In genomic region chr5:125152461-125153189, GRCh38 we compare ENCODE assay signal across 28 cellular contexts.
DNase-seq lines count a peak whose midpoint lies in the region; ATAC-seq, FAIRE-seq and TF ChIP-seq lines count a peak whose summit lies in the region.
"Had no signal": no experiment of that assay in that cellular context is flagged by ENCODE, and none has a peak within 500 bp of the region (broad histone marks: within the 10 kb centered on the region; RNA-seq: fewer than 3 reads in every experiment).

No MANE protein-coding gene starts in this region.

- RAD21 ChIA-PET in GM12878 (lab: Charles Lee; ENCODE audit: unreplicated experiment), result interaction anchor here (0.7 kb wide), 1 partner anchor 145 kb away, joined by 6 read pairs; no protein-coding TSS in a partner anchor

- BruUV-seq in GM12878 (replicated peaks; lab: Mats Ljungman, UMichigan), result no TSS peak

- H3K4me2 ChIP-seq in GM12878 (ENCODE audit: control insufficient read depth, insufficient read depth), result no peak overlapping the region
- H3K4me2 ChIP-seq: SK-N-SH had no signal

- no peaks in the 10 kb centered on the region for H3K79me2 ChIP-seq in GM12878 (ENCODE audit: control insufficient read depth, insufficient read depth, low read length)

- TF ChIP-seq POLR2A in GM12878 (IDR thresholded peaks at IDR 0.05; ENCODE audit: low read depth, low read length), result no peak

- no peak for TF ChIP-seq RAD21 in GM12878 (IDR thresholded peaks at IDR 0.05; ENCODE audit: insufficient read depth, low read depth, low read length)

- H3K27me3 ChIP-seq in GM12878 (replicated peaks in 1 of 2; ENCODE audit: control insufficient read depth in 2 of 2, insufficient read depth in 2 of 2, low read length in 1 of 2), result peaks cover 0 to 5% of the 10 kb centered on the region in 2 experiments; a peak in 1 of 4 replicates
- H3K27me3 ChIP-seq: esophagus muscularis mucosa, stomach, thyroid gland had no signal

- H3K9ac ChIP-seq in GM12878 (ENCODE audit: control insufficient read depth, insufficient read depth, low read length), result no peak overlapping the region
- H3K9ac ChIP-seq: SK-N-SH had no signal

- no peak overlapping the region for H3K4me3 Mint-ChIP-seq in neural crest cell
- H3K4me3 Mint-ChIP-seq in activated naive CD4-positive, alpha-beta T cell treated with anti-CD3 and anti-CD28 coated beads, Interleukin-2, amount 10 ng/mL, durations not matched to agents 7 days and 5 days, result no peak overlapping the region
- H3K4me3 Mint-ChIP-seq: activated CD4-positive, alpha-beta memory T cell treated with anti-CD3 and anti-CD28 coated beads for 36 hours; CD4-positive, alpha-beta T cell; endodermal cell had no signal

- WGBS in GM12878 (ENCODE audit: insufficient coverage, insufficient replicate concordance, low lambda C conversion rate, missing lambda C conversion rate), result 55% methylated on average over 13 of the region's 13 CpGs

- H3K9me3 ChIP-seq in GM12878 (replicated peaks; ENCODE audit: control insufficient read depth, insufficient read depth, low read length), result no peaks in the 10 kb centered on the region
- H3K9me3 ChIP-seq: esophagus muscularis mucosa, SK-N-SH, stomach, thyroid gland had no signal

- H4K20me1 ChIP-seq in GM12878 (ENCODE audit: control insufficient read depth, insufficient read depth), result no peaks in the 10 kb centered on the region

- intact Hi-C loops in GM12878 (cut with micrococcal nuclease; ENCODE audit: unreplicated experiment), result no loop called here

- H3K36me3 Mint-ChIP-seq in neural crest cell (ENCODE audit: low read depth), result no peaks in the 10 kb centered on the region
- H3K36me3 Mint-ChIP-seq in activated naive CD4-positive, alpha-beta T cell treated with anti-CD3 and anti-CD28 coated beads, Interleukin-2, amount 10 ng/mL, durations not matched to agents 7 days and 5 days, result no peaks in the 10 kb centered on the region
- H3K36me3 Mint-ChIP-seq: activated CD4-positive, alpha-beta memory T cell treated with anti-CD3 and anti-CD28 coated beads for 36 hours had no signal

- ATAC-seq in GM18868 (IDR thresholded peaks at IDR 0.05; ENCODE audit: unreplicated experiment) (peak; percentile 30), HG02943 (IDR thresholded peaks at IDR 0.05; ENCODE audit: low read depth, unreplicated experiment) (peak; percentile 40), GM12878 (no peak)
- ATAC-seq: left lobe of liver had no signal

- no peaks in the 10 kb centered on the region for H3K9me3 Mint-ChIP-seq in neural crest cell
- no peaks in the 10 kb centered on the region for H3K9me3 Mint-ChIP-seq in activated naive CD4-positive, alpha-beta T cell treated with anti-CD3 and anti-CD28 coated beads, Interleukin-2, amount 10 ng/mL, durations not matched to agents 7 days and 5 days
- H3K9me3 Mint-ChIP-seq: activated CD4-positive, alpha-beta memory T cell treated with anti-CD3 and anti-CD28 coated beads for 36 hours; endodermal cell had no signal

- DNase-seq in GM12878 (ENCODE audit: low read depth, low spot score) (no peak), neural crest cell (ENCODE audit: low read depth, low spot score) (no peak), DMS79 (lab: John Stamatoyannopoulos, UW) (no peak), substantia nigra (lab: John Stamatoyannopoulos, UW) (no peak)
- DNase-seq in effector CD4-positive, alpha-beta T cell, result no peak
- DNase-seq in activated naive CD4-positive, alpha-beta T cell treated with anti-CD3 and anti-CD28 coated beads, Interleukin-2, amount 10 ng/mL, durations not matched to agents 7 days and 5 days, result no peak
- DNase-seq: activated CD4-positive, alpha-beta memory T cell treated with anti-CD3 and anti-CD28 coated beads for 36 hours; activated CD4-positive, CD25-positive, alpha-beta regulatory T cell treated with anti-CD3 and anti-CD28 coated beads, Interleukin-2, amount 50 U/mL, for 72 hours; activated CD8-positive, alpha-beta memory T cell treated with anti-CD3 and anti-CD28 coated beads, Interleukin-2, amount 50 U/mL, for 4 hours; activated naive CD4-positive, alpha-beta T cell; CD4-positive, alpha-beta T cell; central memory CD4-positive, alpha-beta T cell; endodermal cell; foreskin fibroblast; NCI-H1092; NCI-H187; NCI-H82; SK-N-SH; stimulated activated CD4-positive, alpha-beta T cell treated with anti-CD3 and anti-CD28 coated beads, Interleukin-4, amount 100 ng/mL, for 1 hour; stomach; T-helper 2 cell; thyroid gland had no signal

- FAIRE-seq in GM12878 (lab: Jason Lieb, UNC), result no peak
- FAIRE-seq: H54, islet of Langerhans had no signal

- H3K4me1 ChIP-seq in GM12878 (ENCODE audit: control insufficient read depth, insufficient read depth, low read length), result no peaks in the 10 kb centered on the region
- H3K4me1 ChIP-seq: thyroid gland had no signal

- no peak overlapping the region for H3K4me3 ChIP-seq in GM12878
- H3K4me3 ChIP-seq: esophagus muscularis mucosa, stomach, thyroid gland had no signal

- H3K27me3 Mint-ChIP-seq in neural crest cell (ENCODE audit: low read depth), result no peaks in the 10 kb centered on the region
- H3K27me3 Mint-ChIP-seq in activated naive CD4-positive, alpha-beta T cell treated with anti-CD3 and anti-CD28 coated beads, Interleukin-2, amount 10 ng/mL, durations not matched to agents 7 days and 5 days, result no peaks in the 10 kb centered on the region
- H3K27me3 Mint-ChIP-seq: activated CD4-positive, alpha-beta memory T cell treated with anti-CD3 and anti-CD28 coated beads for 36 hours; CD4-positive, alpha-beta T cell had no signal

- no peak for TF ChIP-seq EP300 in GM12878 (IDR thresholded peaks at IDR 0.05; ENCODE audit: borderline replicate concordance in 1 of 2, control insufficient read depth in 1 of 2, low read depth in 2 of 2, low read length in 2 of 2)

- POLR2A ChIA-PET in GM12878 (lab: Charles Lee), result no interaction called here

- CTCF ChIA-PET in GM12878 (lab: Yijun Ruan, JAX), result no interaction called here
- CTCF ChIA-PET in activated naive CD4-positive, alpha-beta T cell treated with anti-CD3 and anti-CD28 coated beads, Interleukin-2, amount 10 ng/mL, durations not matched to agents 7 days and 5 days (lab: Charles Lee), result no interaction called here

- H3K36me3 ChIP-seq in GM12878 (ENCODE audit: control insufficient read depth in 2 of 2, insufficient read depth in 2 of 2, low read length in 1 of 2), result no peaks in the 10 kb centered on the region
- H3K36me3 ChIP-seq: esophagus muscularis mucosa, stomach, thyroid gland had no signal

- H3K27ac ChIP-seq in GM12878 (ENCODE audit: control insufficient read depth, insufficient read depth) (no peak overlapping the region), substantia nigra (ENCODE audit: low read depth, low read length, poor library complexity, severe bottlenecking) (no peak overlapping the region)
- H3K27ac ChIP-seq: esophagus muscularis mucosa, stomach, thyroid gland had no signal

- in situ Hi-C loops in GM12878 (cut with MboI), result no loop called here

- H3K27ac Mint-ChIP-seq in neural crest cell (ENCODE audit: unreplicated experiment), result peak overlapping the region; percentile 35
- no peak overlapping the region for H3K27ac Mint-ChIP-seq in activated naive CD4-positive, alpha-beta T cell treated with anti-CD3 and anti-CD28 coated beads, Interleukin-2, amount 10 ng/mL, durations not matched to agents 7 days and 5 days
- H3K27ac Mint-ChIP-seq: activated CD4-positive, alpha-beta memory T cell treated with anti-CD3 and anti-CD28 coated beads for 36 hours; CD4-positive, alpha-beta T cell; endodermal cell had no signal

- SMC1A ChIA-PET in GM12878 (lab: Charles Lee; ENCODE audit: uncharacterized antibody, unreplicated experiment), result no interaction called here

- no peak overlapping the region for H2AFZ ChIP-seq in GM12878 (ENCODE audit: control insufficient read depth, low read depth, low read length)

- TF ChIP-seq CTCF in GM12878 (IDR thresholded peaks at IDR 0.05 in 2 of 3, conservative IDR thresholded peaks at IDR 0.05 in 1 of 3; ENCODE audit: control insufficient read depth in 2 of 3, extremely low read depth in 1 of 3, insufficient read depth in 1 of 3, low read depth in 3 of 3, low read length in 3 of 3) (no peak), neural crest cell (conservative IDR thresholded peaks at IDR 0.05) (no peak)

- peaks cover 61% of the 10 kb centered on the region for H3K4me1 Mint-ChIP-seq in neural crest cell
- H3K4me1 Mint-ChIP-seq in activated naive CD4-positive, alpha-beta T cell treated with anti-CD3 and anti-CD28 coated beads, Interleukin-2, amount 10 ng/mL, durations not matched to agents 7 days and 5 days, result no peaks in the 10 kb centered on the region

TF ChIP-seq in GM12878, 131 proteins besides CTCF, POLR2A, EP300 and RAD21:
- TF ChIP-seq POLR2AphosphoS2 (IDR thresholded peaks at IDR 0.05; ENCODE audit: low read depth, low read length) (no peak), ZNF592 (IDR thresholded peaks at IDR 0.05) (no peak), ZNF384 (IDR thresholded peaks at IDR 0.05; ENCODE audit: borderline replicate concordance, low read depth, low read length) (0 out of 2 replicates have a peak, but pooled peaks have one; percentile 4)
